ENCODE assay signal across 17 cellular contexts in the genomic region with DNA sequence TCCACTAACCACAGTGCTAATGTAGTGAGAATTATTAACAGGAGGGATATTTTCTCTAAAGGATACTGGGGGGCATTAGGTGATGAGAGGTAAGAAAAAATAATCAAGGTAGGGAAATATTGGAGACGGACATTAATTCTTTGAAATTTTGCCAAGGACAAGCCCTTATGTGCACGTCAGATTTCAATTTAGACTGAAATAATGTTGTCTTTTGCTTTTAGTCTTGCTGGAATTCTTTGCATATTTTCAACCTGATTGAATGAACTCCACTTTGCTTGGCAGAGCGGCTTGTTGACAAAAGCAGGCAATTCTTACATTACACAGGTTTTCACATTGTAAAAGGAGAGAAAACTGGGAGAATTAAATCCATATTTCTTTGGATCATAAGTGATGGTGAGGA.
DNase-seq lines count a peak whose midpoint lies in the region; ATAC-seq and TF ChIP-seq lines count a peak whose summit lies in the region.
"Had no signal": no experiment of that assay in that cellular context is flagged by ENCODE, and none has a peak within 500 bp of the region (broad histone marks: within the 10 kb centered on the region; RNA-seq: fewer than 3 reads in every experiment).

No MANE protein-coding gene starts in this region.

- in situ Hi-C loops in astrocyte of the spinal cord (cut with HindIII; ENCODE audit: low sequenced_read_pairs), result no loop called here

- peak; percentile 40 for DNase-seq in GM03348 (ENCODE audit: low spot score)
- DNase-seq in astrocyte of the spinal cord (ENCODE audit: low read depth, low spot score), result peak; percentile 65
- peak; percentile 24 for DNase-seq in hepatic stellate cell (ENCODE audit: low spot score)
- DNase-seq in T-helper 9 cell, result no peak
- DNase-seq: CD4-positive, alpha-beta memory T cell; H7; mucosa of descending colon; NCI-H1694; NCI-H446; Right ventricle myocardium superior; sigmoid colon; stimulated activated CD4-positive, alpha-beta T cell treated with anti-CD3 and anti-CD28 coated beads, Interleukin-4, amount 100 ng/mL, for 24 hours had no signal

- no peak for TF ChIP-seq CTCF in astrocyte of the spinal cord (IDR thresholded peaks at IDR 0.05; ENCODE audit: low read depth, low read length)

- H3K4me3 ChIP-seq in astrocyte of the spinal cord (ENCODE audit: low read depth, low read length), result no peak overlapping the region
- H3K4me3 ChIP-seq: coronary artery, mucosa of descending colon, sigmoid colon had no signal

- ATAC-seq in GM21390 (IDR thresholded peaks at IDR 0.05; ENCODE audit: unreplicated experiment) (no peak), HG02610 (IDR thresholded peaks at IDR 0.05; ENCODE audit: unreplicated experiment) (no peak), GM18502 (IDR thresholded peaks at IDR 0.05; ENCODE audit: poor library complexity, unreplicated experiment) (no peak)
- ATAC-seq: activated T-helper 17 cell treated with anti-CD3 and anti-CD28 coated beads, Interleukin-2, amount 50 U/mL, for 72 hours; mucosa of descending colon had no signal
